In genomic region chr14:99247091-99247729, GRCh38 we compare ENCODE assay signal across 16 cellular contexts. TPM values are rescaled to one million over a fixed set of nuclear protein-coding genes. Genes with fewer than 3 reads are reported as not detected.
DNase-seq lines count a peak whose midpoint lies in the region; ATAC-seq lines count a peak whose summit lies in the region.
"Had no signal": no experiment of that assay in that cellular context is flagged by ENCODE, and none has a peak within 500 bp of the region (broad histone marks: within the 10 kb centered on the region; RNA-seq: fewer than 3 reads in every experiment).

No MANE protein-coding gene starts in this region.

- peaks cover 86% of the 10 kb centered on the region for H3K4me1 Mint-ChIP-seq in activated CD4-positive, alpha-beta T cell treated with anti-CD3 and anti-CD28 coated beads, Interleukin-2, amount 10 ng/mL, durations not matched to agents 7 days and 5 days
- H3K4me1 Mint-ChIP-seq in activated T-helper 2 cell treated with anti-CD3 and anti-CD28 coated beads, Interferon-gamma antibody, Interleukin-2, Interleukin-4, amounts not matched to agents 10 μg/mL and 5 μg/mL and 100 μg/mL, durations not matched to agents 14 hours and 24 hours and 36 hours (ENCODE audit: low read depth): peaks cover 77% of the 10 kb centered on the region
- peaks cover 83% of the 10 kb centered on the region for H3K4me1 Mint-ChIP-seq in stimulated activated naive CD8-positive, alpha-beta T cell treated with anti-CD3 and anti-CD28 coated beads, Interleukin-15, amount 100 ng/mL, for 72 hours

- peak overlapping the region; percentile 94 for H3K27ac Mint-ChIP-seq in activated CD4-positive, alpha-beta T cell treated with anti-CD3 and anti-CD28 coated beads, Interleukin-2, amount 10 ng/mL, durations not matched to agents 7 days and 5 days
- peak overlapping the region; percentile 92 for H3K27ac Mint-ChIP-seq in activated T-helper 2 cell treated with anti-CD3 and anti-CD28 coated beads, Interferon-gamma antibody, Interleukin-2, Interleukin-4, amounts not matched to agents 10 μg/mL and 5 μg/mL and 100 μg/mL, durations not matched to agents 14 hours and 24 hours and 36 hours
- H3K27ac Mint-ChIP-seq in stimulated activated naive CD8-positive, alpha-beta T cell treated with anti-CD3 and anti-CD28 coated beads, Interleukin-15, amount 100 ng/mL, for 72 hours: peak overlapping the region; percentile 10 to 85

- no peaks in the 10 kb centered on the region for H3K9me3 ChIP-seq in iPS-18c (ENCODE audit: control insufficient read depth, insufficient read depth, low read length)
- H3K9me3 ChIP-seq: colonic mucosa, lower lobe of right lung, psoas muscle, tibial artery had no signal

- peak overlapping the region; percentile 82 for H3K4me3 Mint-ChIP-seq in activated CD4-positive, alpha-beta T cell treated with anti-CD3 and anti-CD28 coated beads, Interleukin-2, amount 10 ng/mL, durations not matched to agents 7 days and 5 days
- peak overlapping the region; percentile 81 for H3K4me3 Mint-ChIP-seq in activated T-helper 2 cell treated with anti-CD3 and anti-CD28 coated beads, Interferon-gamma antibody, Interleukin-2, Interleukin-4, amounts not matched to agents 10 μg/mL and 5 μg/mL and 100 μg/mL, durations not matched to agents 14 hours and 24 hours and 36 hours (ENCODE audit: low read depth)
- peak overlapping the region; percentile 84 to 88 for H3K4me3 Mint-ChIP-seq in stimulated activated naive CD8-positive, alpha-beta T cell treated with anti-CD3 and anti-CD28 coated beads, Interleukin-15, amount 100 ng/mL, for 72 hours

- peak overlapping the region; percentile 63; the same call in 1 of the 2 replicates for H3K4me3 ChIP-seq in iPS-18c (ENCODE audit: insufficient read depth, low read depth, low read length)
- H3K4me3 ChIP-seq: tibial artery had no signal

- POLR2A ChIA-PET in activated CD4-positive, alpha-beta T cell treated with anti-CD3 and anti-CD28 coated beads, Interleukin-2, amount 10 ng/mL, durations not matched to agents 7 days and 5 days (lab: Charles Lee): interaction anchor here (0.6 kb wide), 1 partner anchor 50 kb away, joined by 3 read pairs; no protein-coding TSS in a partner anchor

- intact Hi-C loops in activated T-helper 2 cell treated with anti-CD3 and anti-CD28 coated beads, Interferon-gamma antibody, Interleukin-2, Interleukin-4, amounts not matched to agents 10 μg/mL and 5 μg/mL and 100 μg/mL, durations not matched to agents 14 hours and 24 hours and 36 hours (cut with micrococcal nuclease): no loop called here
- intact Hi-C loops in left ventricle myocardium superior (cut with micrococcal nuclease): no loop called here

- ATAC-seq in stimulated activated naive CD8-positive, alpha-beta T cell treated with anti-CD3 and anti-CD28 coated beads, Interleukin-15, amount 100 ng/mL, for 72 hours: no peak
- ATAC-seq in left ventricle myocardium superior: no peak
- ATAC-seq: psoas muscle had no signal

- no peak for DNase-seq in activated CD4-positive, alpha-beta T cell treated with anti-CD3 and anti-CD28 coated beads, Interleukin-2, amount 10 ng/mL, durations not matched to agents 7 days and 5 days
- no peak for DNase-seq in activated CD4-positive, alpha-beta T cell treated with anti-CD3 and anti-CD28 coated beads for 1 hour
- DNase-seq in activated T-helper 2 cell treated with anti-CD3 and anti-CD28 coated beads, Interferon-gamma antibody, Interleukin-2, Interleukin-4, amounts not matched to agents 10 μg/mL and 5 μg/mL and 100 μg/mL, durations not matched to agents 14 hours and 24 hours and 36 hours (ENCODE audit: low spot score): peak; percentile 15
- no peak for DNase-seq in stimulated activated naive CD8-positive, alpha-beta T cell treated with anti-CD3 and anti-CD28 coated beads, Interleukin-15, amount 100 ng/mL, for 72 hours
- DNase-seq in left ventricle myocardium superior (no peak), inferior parietal cortex (ENCODE audit: extremely low spot score) (no peak), DMS153 (lab: John Stamatoyannopoulos, UW) (no peak)
- DNase-seq: ACHN, colonic mucosa, foreskin melanocyte, KBM-7, NCI-H2029 treated with DMSO at 0.1 percent for 48 hours, psoas muscle, tibial artery had no signal

- H3K27me3 Mint-ChIP-seq in activated CD4-positive, alpha-beta T cell treated with anti-CD3 and anti-CD28 coated beads, Interleukin-2, amount 10 ng/mL, durations not matched to agents 7 days and 5 days: no peaks in the 10 kb centered on the region
- H3K27me3 Mint-ChIP-seq in activated T-helper 2 cell treated with anti-CD3 and anti-CD28 coated beads, Interferon-gamma antibody, Interleukin-2, Interleukin-4, amounts not matched to agents 10 μg/mL and 5 μg/mL and 100 μg/mL, durations not matched to agents 14 hours and 24 hours and 36 hours (ENCODE audit: low read depth): no peaks in the 10 kb centered on the region
- H3K27me3 Mint-ChIP-seq in stimulated activated naive CD8-positive, alpha-beta T cell treated with anti-CD3 and anti-CD28 coated beads, Interleukin-15, amount 100 ng/mL, for 72 hours: no peaks in the 10 kb centered on the region

- CTCF ChIA-PET in activated CD4-positive, alpha-beta T cell treated with anti-CD3 and anti-CD28 coated beads, Interleukin-2, amount 10 ng/mL, durations not matched to agents 7 days and 5 days (lab: Charles Lee): interaction anchor here (0.7 to 4.8 kb wide), 9 partner anchors 10 to 59 kb away, joined by 4 to 26 read pairs (median 6); no protein-coding TSS in a partner anchor

- peaks cover 71% of the 10 kb centered on the region for H3K36me3 Mint-ChIP-seq in activated CD4-positive, alpha-beta T cell treated with anti-CD3 and anti-CD28 coated beads, Interleukin-2, amount 10 ng/mL, durations not matched to agents 7 days and 5 days (ENCODE audit: low read depth)
- peaks cover 43% of the 10 kb centered on the region for H3K36me3 Mint-ChIP-seq in activated T-helper 2 cell treated with anti-CD3 and anti-CD28 coated beads, Interferon-gamma antibody, Interleukin-2, Interleukin-4, amounts not matched to agents 10 μg/mL and 5 μg/mL and 100 μg/mL, durations not matched to agents 14 hours and 24 hours and 36 hours (ENCODE audit: low read depth)

- no peaks in the 10 kb centered on the region for H3K9me3 Mint-ChIP-seq in activated CD4-positive, alpha-beta T cell treated with anti-CD3 and anti-CD28 coated beads, Interleukin-2, amount 10 ng/mL, durations not matched to agents 7 days and 5 days
- no peaks in the 10 kb centered on the region for H3K9me3 Mint-ChIP-seq in activated T-helper 2 cell treated with anti-CD3 and anti-CD28 coated beads, Interferon-gamma antibody, Interleukin-2, Interleukin-4, amounts not matched to agents 10 μg/mL and 5 μg/mL and 100 μg/mL, durations not matched to agents 14 hours and 24 hours and 36 hours
- no peaks in the 10 kb centered on the region for H3K9me3 Mint-ChIP-seq in stimulated activated naive CD8-positive, alpha-beta T cell treated with anti-CD3 and anti-CD28 coated beads, Interleukin-15, amount 100 ng/mL, for 72 hours

RNA-seq across cellular contexts. Expression of gene BCL11B, which starts 24.8 kb away (rescaled TPM):
- total RNA-seq in activated CD4-positive, alpha-beta T cell treated with anti-CD3 and anti-CD28 coated beads, Interleukin-2, amount 10 ng/mL, durations not matched to agents 7 days and 5 days: 100 to 1,000 TPM; 115 to 116 TPM
- 34.1 and 34.9 TPM in 2 replicates for total RNA-seq in activated T-helper 2 cell treated with anti-CD3 and anti-CD28 coated beads, Interferon-gamma antibody, Interleukin-2, Interleukin-4, amounts not matched to agents 10 μg/mL and 5 μg/mL and 100 μg/mL, durations not matched to agents 14 hours and 24 hours and 36 hours
- total RNA-seq in left ventricle myocardium superior: 0.20 TPM

Comparison
In these comparisons a context has a peak if more than half of its experiments do, and no peak if none do; other contexts are left out.
1. RNA of gene BCL11B, which starts 24.8 kb away (total RNA-seq): 115 to 116 TPM in activated CD4-positive, alpha-beta T cell treated with anti-CD3 and anti-CD28 coated beads, Interleukin-2, amount 10 ng/mL, durations not matched to agents 7 days and 5 days and 34.1 to 34.9 TPM in activated T-helper 2 cell treated with anti-CD3 and anti-CD28 coated beads, Interferon-gamma antibody, Interleukin-2, Interleukin-4, amounts not matched to agents 10 μg/mL and 5 μg/mL and 100 μg/mL, durations not matched to agents 14 hours and 24 hours and 36 hours; 0.20 TPM in left ventricle myocardium superior (single experiment); every median in the first group is over 10 times any median in the second.
2. Peak in every context shown above with its lines, with median percentiles within 50 percentile points of each other: H3K27ac Mint-ChIP-seq and H3K4me3 Mint-ChIP-seq.